1 cellular context compared by ENCODE assay signal in genomic region chr10:120891367-120891766, GRCh38.
TF ChIP-seq lines count a peak whose summit lies in the region.

No MANE protein-coding gene starts in this region.

TF ChIP-seq in K562, 482 proteins besides CTCF, POLR2A, EP300 and RAD21 (continued from another document):
- TF ChIP-seq, protein P1, sequence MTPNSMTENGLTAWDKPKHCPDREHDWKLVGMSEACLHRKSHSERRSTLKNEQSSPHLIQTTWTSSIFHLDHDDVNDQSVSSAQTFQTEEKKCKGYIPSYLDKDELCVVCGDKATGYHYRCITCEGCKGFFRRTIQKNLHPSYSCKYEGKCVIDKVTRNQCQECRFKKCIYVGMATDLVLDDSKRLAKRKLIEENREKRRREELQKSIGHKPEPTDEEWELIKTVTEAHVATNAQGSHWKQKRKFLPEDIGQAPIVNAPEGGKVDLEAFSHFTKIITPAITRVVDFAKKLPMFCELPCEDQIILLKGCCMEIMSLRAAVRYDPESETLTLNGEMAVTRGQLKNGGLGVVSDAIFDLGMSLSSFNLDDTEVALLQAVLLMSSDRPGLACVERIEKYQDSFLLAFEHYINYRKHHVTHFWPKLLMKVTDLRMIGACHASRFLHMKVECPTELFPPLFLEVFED (CRISPR knock-in tag; conservative IDR thresholded peaks at IDR 0.05) = no peak
- TF ChIP-seq FOXP1 (CRISPR knock-in tag; IDR thresholded peaks at IDR 0.05) (no peak), CEBPB (tag; IDR thresholded peaks at IDR 0.05) (no peak), IRF9 (tag; IDR thresholded peaks at IDR 0.05) (0 out of 2 replicates have a peak, but pooled peaks have one; percentile 36), BCLAF1 (IDR thresholded peaks at IDR 0.05; ENCODE audit: borderline replicate concordance in 1 of 2, control insufficient read depth in 1 of 2, low read depth in 2 of 2, low read length in 1 of 2) (no peak), ATF7 (IDR thresholded peaks at IDR 0.05) (peak; percentile 47), ZNF830 (CRISPR knock-in tag; IDR thresholded peaks at IDR 0.05) (no peak), TCFL5 (CRISPR knock-in tag; conservative IDR thresholded peaks at IDR 0.05) (no peak), RBM39 (optimal IDR thresholded peaks at IDR 0.05; ENCODE audit: low read depth, low read length) (no peak), ZNF644 (tag; IDR thresholded peaks at IDR 0.05; ENCODE audit: low read depth) (0 out of 2 replicates have a peak, but pooled peaks have one; percentile 50), FOXJ2 (tag; IDR thresholded peaks at IDR 0.05) (0 out of 2 replicates have a peak, but pooled peaks have one; percentile 55), PCBP2 (IDR thresholded peaks at IDR 0.05; ENCODE audit: low read depth, low read length, poor library complexity, severe bottlenecking) (no peak)
- TF ChIP-seq, protein P2, sequence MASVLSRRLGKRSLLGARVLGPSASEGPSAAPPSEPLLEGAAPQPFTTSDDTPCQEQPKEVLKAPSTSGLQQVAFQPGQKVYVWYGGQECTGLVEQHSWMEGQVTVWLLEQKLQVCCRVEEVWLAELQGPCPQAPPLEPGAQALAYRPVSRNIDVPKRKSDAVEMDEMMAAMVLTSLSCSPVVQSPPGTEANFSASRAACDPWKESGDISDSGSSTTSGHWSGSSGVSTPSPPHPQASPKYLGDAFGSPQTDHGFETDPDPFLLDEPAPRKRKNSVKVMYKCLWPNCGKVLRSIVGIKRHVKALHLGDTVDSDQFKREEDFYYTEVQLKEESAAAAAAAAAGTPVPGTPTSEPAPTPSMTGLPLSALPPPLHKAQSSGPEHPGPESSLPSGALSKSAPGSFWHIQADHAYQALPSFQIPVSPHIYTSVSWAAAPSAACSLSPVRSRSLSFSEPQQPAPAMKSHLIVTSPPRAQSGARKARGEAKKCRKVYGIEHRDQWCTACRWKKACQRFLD (CRISPR knock-in tag; IDR thresholded peaks at IDR 0.05) = peak; percentile 61; the same call in 1 of the 2 replicates
TF ChIP-seq in K562: peak in this region for 25.
